ENCODE assay signal across 13 cellular contexts in the genomic region with DNA sequence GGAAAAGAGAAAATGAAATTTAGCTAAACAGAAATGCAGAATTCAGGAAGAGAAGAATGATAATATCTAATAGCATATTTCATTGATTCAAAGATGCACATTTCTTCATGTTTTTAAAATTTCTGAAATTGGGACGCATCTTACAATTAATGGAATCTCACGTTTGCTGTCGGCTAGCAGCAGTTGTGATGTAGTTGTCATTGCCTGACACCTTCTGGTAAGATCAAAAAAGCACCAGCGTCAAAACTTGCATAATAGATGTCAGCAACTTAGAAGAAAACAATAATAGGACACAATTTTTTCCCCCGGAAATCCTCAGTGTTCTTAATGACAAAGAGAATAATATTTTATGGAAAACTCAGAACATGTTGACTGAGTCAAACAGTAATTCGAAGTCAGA. TPM values are rescaled to one million over a fixed set of nuclear protein-coding genes. Genes with fewer than 3 reads are reported as not detected.
DNase-seq lines count a peak whose midpoint lies in the region; ATAC-seq, FAIRE-seq and TF ChIP-seq lines count a peak whose summit lies in the region.
"Had no signal": no experiment of that assay in that cellular context is flagged by ENCODE, and none has a peak within 500 bp of the region (broad histone marks: within the 10 kb centered on the region; RNA-seq: fewer than 3 reads in every experiment).

No MANE protein-coding gene starts in this region.

- H3K79me2 ChIP-seq in HCT116 (ENCODE audit: insufficient read depth, low read length), result no peaks in the 10 kb centered on the region

- H3K36me3 Mint-ChIP-seq in activated T-cell treated with anti-CD3 and anti-CD28 coated beads, Interleukin-2, amount 50 U/mL, for 24 hours (ENCODE audit: low read depth), result no peaks in the 10 kb centered on the region
- H3K36me3 Mint-ChIP-seq: activated naive CD8-positive, alpha-beta T cell treated with anti-CD3 and anti-CD28 coated beads for 36 hours had no signal

- no peak for TF ChIP-seq POLR2A in HCT116 (IDR thresholded peaks at IDR 0.05; ENCODE audit: borderline replicate concordance, extremely low read depth, insufficient read depth, insufficient read length)

- no peak overlapping the region for H2AFZ ChIP-seq in HCT116 (ENCODE audit: low read depth, low read length, poor library complexity, severe bottlenecking)

- H3K27ac Mint-ChIP-seq in activated T-cell treated with anti-CD3 and anti-CD28 coated beads, Interleukin-2, amount 50 U/mL, for 24 hours, result no peak overlapping the region
- H3K27ac Mint-ChIP-seq: activated CD4-positive, alpha-beta T cell treated with anti-CD3 and anti-CD28 coated beads, Interleukin-2, amount 10 ng/mL, durations not matched to agents 7 days and 5 days; activated naive CD8-positive, alpha-beta T cell treated with anti-CD3 and anti-CD28 coated beads for 36 hours had no signal

- TF ChIP-seq RAD21 in HCT116 (IDR thresholded peaks at IDR 0.05; ENCODE audit: low read depth), result peak; percentile 61

- intact Hi-C loops in HCT116 (cut with micrococcal nuclease), result loop anchor here (1.0 kb wide), 1 partner anchor 191 kb away; no protein-coding TSS in a partner anchor

- FAIRE-seq in islet of Langerhans (lab: Jason Lieb, UNC), result peak; percentile 27

- peaks cover 38% of the 10 kb centered on the region for H3K27me3 Mint-ChIP-seq in activated T-cell treated with anti-CD3 and anti-CD28 coated beads, Interleukin-2, amount 50 U/mL, for 24 hours

- H3K9me2 ChIP-seq in HCT116 (ENCODE audit: insufficient read depth), result no peaks in the 10 kb centered on the region

- TF ChIP-seq CTCF in HCT116 (IDR thresholded peaks at IDR 0.05 in 2 of 3, conservative IDR thresholded peaks at IDR 0.05 in 1 of 3; ENCODE audit: borderline replicate concordance in 1 of 3, insufficient read depth in 1 of 3, low read depth in 2 of 3, low read length in 2 of 3), result peak in 2 of 3 experiments; percentile 30 to 31; a peak in 2 of 6 replicates

- no peak overlapping the region for H3K27ac ChIP-seq in HCT116 (ENCODE audit: low read depth, low read length)

- H4K20me1 ChIP-seq in HCT116 (ENCODE audit: insufficient read depth), result no peaks in the 10 kb centered on the region

- no peaks in the 10 kb centered on the region for H3K4me1 Mint-ChIP-seq in activated T-cell treated with anti-CD3 and anti-CD28 coated beads, Interleukin-2, amount 50 U/mL, for 24 hours (ENCODE audit: low read depth)
- H3K4me1 Mint-ChIP-seq: activated CD4-positive, alpha-beta T cell treated with anti-CD3 and anti-CD28 coated beads, Interleukin-2, amount 10 ng/mL, durations not matched to agents 7 days and 5 days; activated naive CD8-positive, alpha-beta T cell treated with anti-CD3 and anti-CD28 coated beads for 36 hours had no signal

- POLR2A ChIA-PET in HCT116 (lab: Charles Lee), result no interaction called here

- H3K27me3 ChIP-seq in HCT116 (ENCODE audit: insufficient read depth, low read length), result no peaks in the 10 kb centered on the region

- no peak overlapping the region for H3K4me2 ChIP-seq in HCT116 (ENCODE audit: low read length)

- in situ Hi-C loops in SK-MEL-5 (cut with HindIII; ENCODE audit: low pct_unique_long_range_greater_than_20kb, low sequenced_read_pairs), result no loop called here

- H3K9ac ChIP-seq in HCT116 (ENCODE audit: low read length), result no peak overlapping the region

- no peaks in the 10 kb centered on the region for H3K4me1 ChIP-seq in HCT116 (ENCODE audit: control insufficient read depth in 1 of 2, insufficient read depth in 2 of 2, low read length in 2 of 2)

- ATAC-seq in HCT116 (no peak), HG03439 (IDR thresholded peaks at IDR 0.05; ENCODE audit: unreplicated experiment) (no peak), GM19452 (IDR thresholded peaks at IDR 0.05; ENCODE audit: unreplicated experiment) (no peak)

- RAD21 ChIA-PET in HCT116 (lab: Charles Lee; ENCODE audit: low non-redundant PET in 1 of 2, low total read pairs in 2 of 2, uncharacterized antibody in 2 of 2, unreplicated experiment in 2 of 2), result interaction anchor here in 1 of 2 experiments (2.3 kb wide), 1 partner anchor 191 kb away, joined by 6 read pairs; no protein-coding TSS in a partner anchor

- H3K9me3 ChIP-seq in HCT116 (ENCODE audit: control insufficient read depth in 1 of 2, insufficient read depth in 1 of 2, low read depth in 1 of 2, low read length in 2 of 2), result no peaks in the 10 kb centered on the region

- H3K36me3 ChIP-seq in HCT116 (ENCODE audit: control insufficient read depth in 1 of 2, insufficient read depth in 2 of 2, low read length in 2 of 2), result no peaks in the 10 kb centered on the region

- DNase-seq in DMS114 treated with DMSO at 0.1 percent for 48 hours (lab: John Stamatoyannopoulos, UW; ENCODE audit: unreplicated experiment), result peak; percentile 8
- no peak for DNase-seq in HCT116 (ENCODE audit: low read depth, low spot score)
- peak; percentile 36 for DNase-seq in SK-MEL-5 (ENCODE audit: low read depth, low spot score)
- no peak for DNase-seq in activated T-cell treated with anti-CD3 and anti-CD28 coated beads, Interleukin-2, amount 50 U/mL, for 24 hours
- DNase-seq in activated CD4-positive, alpha-beta T cell treated with anti-CD3 and anti-CD28 coated beads, Interleukin-2, amount 50 U/mL, for 1 hour, result no peak
- DNase-seq: activated CD4-positive, alpha-beta T cell treated with anti-CD3 and anti-CD28 coated beads, Interleukin-2, amount 10 ng/mL, durations not matched to agents 7 days and 5 days; activated naive CD8-positive, alpha-beta T cell treated with anti-CD3 and anti-CD28 coated beads for 36 hours; effector CD4-positive, alpha-beta T cell; HCEC 1CT; NCI-H1436 treated with DMSO at 0.1 percent for 48 hours had no signal

- no peak overlapping the region for H3K4me3 ChIP-seq in HCT116 (replicated peaks in 1 of 2; ENCODE audit: low read depth in 1 of 2, low read length in 2 of 2)

- no TSS peak for BruUV-seq in HCT116 (replicated peaks; lab: Mats Ljungman, UMichigan)

- CTCF ChIA-PET in HCT116 (lab: Charles Lee), result interaction anchor here (1.8 to 3.0 kb wide), 2 partner anchors 187 to 191 kb away, joined by 3 to 17 read pairs; no protein-coding TSS in a partner anchor

- no peaks in the 10 kb centered on the region for H3K9me3 Mint-ChIP-seq in activated T-cell treated with anti-CD3 and anti-CD28 coated beads, Interleukin-2, amount 50 U/mL, for 24 hours
- H3K9me3 Mint-ChIP-seq: activated CD4-positive, alpha-beta T cell treated with anti-CD3 and anti-CD28 coated beads, Interleukin-2, amount 10 ng/mL, durations not matched to agents 7 days and 5 days; activated naive CD8-positive, alpha-beta T cell treated with anti-CD3 and anti-CD28 coated beads for 36 hours had no signal

- H3K4me3 Mint-ChIP-seq in activated T-cell treated with anti-CD3 and anti-CD28 coated beads, Interleukin-2, amount 50 U/mL, for 24 hours, result no peak overlapping the region
- H3K4me3 Mint-ChIP-seq: activated CD4-positive, alpha-beta T cell treated with anti-CD3 and anti-CD28 coated beads, Interleukin-2, amount 10 ng/mL, durations not matched to agents 7 days and 5 days; activated naive CD8-positive, alpha-beta T cell treated with anti-CD3 and anti-CD28 coated beads for 36 hours had no signal

TF ChIP-seq in HCT116, 20 proteins besides CTCF, POLR2A, EP300 and RAD21 (continues in another document):
- no peak for TF ChIP-seq SRF (IDR thresholded peaks at IDR 0.05; ENCODE audit: low read depth)
- TF ChIP-seq CEBPB (IDR thresholded peaks at IDR 0.05; ENCODE audit: low read depth), result no peak
- TF ChIP-seq CBX3 (IDR thresholded peaks at IDR 0.05; ENCODE audit: low read depth), result no peak
- no peak for TF ChIP-seq JUND (IDR thresholded peaks at IDR 0.05)
- TF ChIP-seq EZH2phosphoT487 (IDR thresholded peaks at IDR 0.05; ENCODE audit: borderline replicate concordance), result no peak
- TF ChIP-seq POLR2AphosphoS5 (IDR thresholded peaks at IDR 0.05; ENCODE audit: low read depth, low read length), result no peak
- TF ChIP-seq, protein P1, sequence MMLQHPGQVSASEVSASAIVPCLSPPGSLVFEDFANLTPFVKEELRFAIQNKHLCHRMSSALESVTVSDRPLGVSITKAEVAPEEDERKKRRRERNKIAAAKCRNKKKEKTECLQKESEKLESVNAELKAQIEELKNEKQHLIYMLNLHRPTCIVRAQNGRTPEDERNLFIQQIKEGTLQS (IDR thresholded peaks at IDR 0.05), result no peak
- TF ChIP-seq FOSL1 (IDR thresholded peaks at IDR 0.05; ENCODE audit: low read depth), result no peak
- TF ChIP-seq YY1 (IDR thresholded peaks at IDR 0.05; ENCODE audit: extremely low read depth, insufficient replicate concordance, low read depth, low read length), result no peak
- TF ChIP-seq ZNF274 (IDR thresholded peaks at IDR 0.05; ENCODE audit: low read depth, low read length), result no peak
- TF ChIP-seq SP1 (IDR thresholded peaks at IDR 0.05; ENCODE audit: low read depth), result no peak
- TF ChIP-seq, protein P2, sequence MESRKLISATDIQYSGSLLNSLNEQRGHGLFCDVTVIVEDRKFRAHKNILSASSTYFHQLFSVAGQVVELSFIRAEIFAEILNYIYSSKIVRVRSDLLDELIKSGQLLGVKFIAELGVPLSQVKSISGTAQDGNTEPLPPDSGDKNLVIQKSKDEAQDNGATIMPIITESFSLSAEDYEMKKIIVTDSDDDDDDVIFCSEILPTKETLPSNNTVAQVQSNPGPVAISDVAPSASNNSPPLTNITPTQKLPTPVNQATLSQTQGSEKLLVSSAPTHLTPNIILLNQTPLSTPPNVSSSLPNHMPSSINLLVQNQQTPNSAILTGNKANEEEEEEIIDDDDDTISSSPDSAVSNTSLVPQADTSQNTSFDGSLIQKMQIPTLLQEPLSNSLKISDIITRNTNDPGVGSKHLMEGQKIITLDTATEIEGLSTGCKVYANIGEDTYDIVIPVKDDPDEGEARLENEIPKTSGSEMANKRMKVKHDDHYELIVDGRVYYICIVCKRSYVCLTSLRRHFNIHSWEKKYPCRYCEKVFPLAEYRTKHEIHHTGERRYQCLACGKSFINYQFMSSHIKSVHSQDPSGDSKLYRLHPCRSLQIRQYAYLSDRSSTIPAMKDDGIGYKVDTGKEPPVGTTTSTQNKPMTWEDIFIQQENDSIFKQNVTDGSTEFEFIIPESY (IDR thresholded peaks at IDR 0.05; ENCODE audit: extremely low read depth, insufficient replicate concordance, low read length), result no peak
- no peak for TF ChIP-seq EZH2 (IDR thresholded peaks at IDR 0.05)
- TF ChIP-seq ZFX (IDR thresholded peaks at IDR 0.05), result no peak
- no peak for TF ChIP-seq ELF1 (IDR thresholded peaks at IDR 0.05; ENCODE audit: borderline replicate concordance, low read depth)

RNA-seq across cellular contexts. Expression of a gene that starts 29.8 kb away (rescaled TPM):
- total RNA-seq in HCT116 (2021; ENCODE audit: unreplicated experiment), result not detected
- polyA plus RNA-seq in HCT116 (2012), result not detected in 2 replicates
- 0.16 TPM in 1 of 2 replicates, not detected in the other for total RNA-seq in SK-MEL-5 (2014; rRNA removed; shearing (Covaris generic))
- polyA plus RNA-seq in SK-MEL-5 (2015; cell fraction: cytosol; rRNA removed), result not detected in 2 replicates
- polyA plus RNA-seq in SK-MEL-5 (2015; cell fraction: nucleus; rRNA removed), result not detected in 2 replicates
- total RNA-seq: activated CD4-positive, alpha-beta T cell treated with anti-CD3 and anti-CD28 coated beads, Interleukin-2, amount 10 ng/mL, durations not matched to agents 7 days and 5 days had no signal

RNA-seq across cellular contexts. Expression of a gene that starts 52.2 kb away (rescaled TPM):
- 0.10 TPM for total RNA-seq in HCT116 (2021; ENCODE audit: unreplicated experiment)
- polyA plus RNA-seq in HCT116 (2012), result 0.09 and 0.12 TPM in 2 replicates
- total RNA-seq in SK-MEL-5 (2014; rRNA removed; shearing (Covaris generic)), result 0.11 TPM in 1 of 2 replicates, not detected in the other
- polyA plus RNA-seq in SK-MEL-5 (2015; cell fraction: cytosol; rRNA removed), result not detected in 2 replicates
- polyA plus RNA-seq in SK-MEL-5 (2015; cell fraction: nucleus; rRNA removed), result not detected in 2 replicates
- total RNA-seq: activated CD4-positive, alpha-beta T cell treated with anti-CD3 and anti-CD28 coated beads, Interleukin-2, amount 10 ng/mL, durations not matched to agents 7 days and 5 days; activated naive CD8-positive, alpha-beta T cell treated with anti-CD3 and anti-CD28 coated beads for 36 hours had no signal

Comparison
In these comparisons a context has a peak if more than half of its experiments do, and no peak if none do; other contexts are left out.
1. DNase-seq: peak in DMS114 treated with DMSO at 0.1 percent for 48 hours (single experiment) and SK-MEL-5 (single experiment); none in HCT116 (single experiment), activated T-cell treated with anti-CD3 and anti-CD28 coated beads, Interleukin-2, amount 50 U/mL, for 24 hours (single experiment) and activated CD4-positive, alpha-beta T cell treated with anti-CD3 and anti-CD28 coated beads, Interleukin-2, amount 50 U/mL, for 1 hour (single experiment).